In the genomic region with DNA sequence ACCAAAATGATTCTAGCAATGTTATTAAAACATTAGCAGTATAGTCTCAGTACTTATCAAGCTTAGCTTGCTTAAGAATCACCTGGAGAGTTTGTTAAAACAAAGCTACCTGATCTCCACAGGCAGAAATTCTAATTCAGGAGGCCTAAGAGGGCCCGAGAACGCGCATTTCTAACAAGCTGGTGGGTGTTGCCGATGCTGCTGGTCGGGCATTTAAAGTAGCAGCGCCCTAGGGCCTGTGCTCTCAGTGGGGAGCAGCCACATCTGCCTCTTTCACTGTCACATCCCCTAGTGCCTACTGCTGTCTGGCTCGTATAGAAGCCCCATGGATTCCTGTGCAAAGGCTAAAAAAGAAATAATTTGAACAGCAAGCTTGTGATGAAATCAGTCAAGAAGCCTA, we compare ENCODE assay signal across 15 cellular contexts.
DNase-seq lines count a peak whose midpoint lies in the region; ATAC-seq, FAIRE-seq and TF ChIP-seq lines count a peak whose summit lies in the region.
"Had no signal": no experiment of that assay in that cellular context is flagged by ENCODE, and none has a peak within 500 bp of the region (broad histone marks: within the 10 kb centered on the region; RNA-seq: fewer than 3 reads in every experiment).

No MANE protein-coding gene starts in this region.

- H3K9ac ChIP-seq in smooth muscle cell (ENCODE audit: low read depth) (no peak overlapping the region), HepG2 (ENCODE audit: insufficient read depth, low read depth, low read length) (no peak overlapping the region)

- TF ChIP-seq CTCF in esophagus muscularis mucosa (IDR thresholded peaks at IDR 0.05) (no peak), smooth muscle cell (IDR thresholded peaks at IDR 0.05; ENCODE audit: borderline replicate concordance, insufficient read depth, poor library complexity, severe bottlenecking) (no peak), HepG2 (CRISPR knock-in tag; IDR thresholded peaks at IDR 0.05) (no peak)

- no peaks in the 10 kb centered on the region for H3K79me2 ChIP-seq in smooth muscle cell (ENCODE audit: low read depth)
- no peaks in the 10 kb centered on the region for H3K79me2 ChIP-seq in HepG2 (ENCODE audit: insufficient read depth, low read length)

- in situ Hi-C loops in HepG2 (cut with HindIII; ENCODE audit: extremely low pct_ligation_motif_present, low pct_unique_long_range_greater_than_20kb), result no loop called here

- TF ChIP-seq POLR2A in esophagus muscularis mucosa (IDR thresholded peaks at IDR 0.05; ENCODE audit: low read depth) (no peak), HepG2 (IDR thresholded peaks at IDR 0.05; ENCODE audit: insufficient read depth in 1 of 2, low read depth in 2 of 2, low read length in 2 of 2) (no peak)

- H3K4me2 ChIP-seq in smooth muscle cell (no peak overlapping the region), HepG2 (ENCODE audit: low read depth, low read length) (no peak overlapping the region)

- H3K9me3 ChIP-seq in esophagus muscularis mucosa (no peaks in the 10 kb centered on the region), smooth muscle cell (replicated peaks; ENCODE audit: low read depth) (no peaks in the 10 kb centered on the region), HepG2 (ENCODE audit: low read length) (no peaks in the 10 kb centered on the region)

- H3K27me3 ChIP-seq in esophagus muscularis mucosa (peaks cover 0 to 11% (median 0%) of the 10 kb centered on the region in 4 donors), smooth muscle cell (ENCODE audit: low read depth) (no peaks in the 10 kb centered on the region), HepG2 (ENCODE audit: control insufficient read depth in 1 of 2, insufficient read depth in 2 of 2, low read length in 2 of 2) (peaks cover 2 to 24% of the 10 kb centered on the region in 2 experiments; a peak in 3 of 5 replicates)

- POLR2A ChIA-PET in HepG2 (lab: Yijun Ruan, JAX), result no interaction called here

- 87% methylated on average over 7 of the region's 7 CpGs for WGBS in esophagus muscularis mucosa
- WGBS in smooth muscle cell (ENCODE audit: low lambda C conversion rate), result 62% methylated on average over 7 of the region's 7 CpGs
- 0% methylated on average over 7 of the region's 7 CpGs for WGBS in HepG2 (ENCODE audit: low lambda C conversion rate)

- FAIRE-seq in HepG2 (lab: Jason Lieb, UNC), result no peak
- FAIRE-seq: H54 had no signal

- no peaks in the 10 kb centered on the region for H3F3A ChIP-seq in smooth muscle cell (ENCODE audit: low read depth)

- ATAC-seq in GM18870 (IDR thresholded peaks at IDR 0.05; ENCODE audit: unreplicated experiment), result no peak
- no peak for ATAC-seq in HepG2
- ATAC-seq: CD8-positive, alpha-beta T cell; HCT116 had no signal

- intact Hi-C loops in esophagus muscularis mucosa (cut with DNase I), result no loop called here
- intact Hi-C loops in HepG2 (cut with micrococcal nuclease; ENCODE audit: unreplicated experiment), result no loop called here

- H4K20me1 ChIP-seq in smooth muscle cell (ENCODE audit: low read depth), result no peaks in the 10 kb centered on the region
- no peaks in the 10 kb centered on the region for H4K20me1 ChIP-seq in HepG2 (ENCODE audit: insufficient read depth, low read length)

- H3K4me3 ChIP-seq in esophagus muscularis mucosa, result no peak overlapping the region
- H3K4me3 ChIP-seq in smooth muscle cell, result no peak overlapping the region
- no peak overlapping the region for H3K4me3 ChIP-seq in HepG2 (replicated peaks in 1 of 3; ENCODE audit: insufficient read depth in 1 of 3, low read depth in 2 of 3, low read length in 3 of 3)

- no peaks in the 10 kb centered on the region for H3K4me1 ChIP-seq in esophagus muscularis mucosa
- no peaks in the 10 kb centered on the region for H3K4me1 ChIP-seq in smooth muscle cell (ENCODE audit: low read depth)
- no peaks in the 10 kb centered on the region for H3K4me1 ChIP-seq in HepG2 (ENCODE audit: insufficient read depth, low read length)

- CTCF ChIA-PET in HepG2 (lab: Yijun Ruan, JAX; ENCODE audit: low intra/inter-chr PET ratio, low total read pairs), result no interaction called here

- TF ChIP-seq EP300 in esophagus muscularis mucosa (IDR thresholded peaks at IDR 0.05) (no peak), HepG2 (IDR thresholded peaks at IDR 0.05; ENCODE audit: low read depth in 2 of 2, low read length in 2 of 2) (no peak), HepG2 (CRISPR knock-in tag; IDR thresholded peaks at IDR 0.05; ENCODE audit: borderline replicate concordance) (no peak)

- no TSS peak for BruUV-seq in HepG2 (replicated peaks; lab: Mats Ljungman, UMichigan)

- H2AFZ ChIP-seq in smooth muscle cell (ENCODE audit: low read depth), result peak overlapping the region; percentile 57
- no peak overlapping the region for H2AFZ ChIP-seq in HepG2 (ENCODE audit: low read length)

- DNase-seq in NCI-H1417 (lab: John Stamatoyannopoulos, UW) (peak in 2 of 3 experiments; percentile 9 to 34), NCI-H1417 treated with DMSO at 0.1 percent for 48 hours (lab: John Stamatoyannopoulos, UW) (no peak), NCI-H69 (lab: John Stamatoyannopoulos, UW) (peak; percentile 74), esophagus muscularis mucosa (ENCODE audit: extremely low spot score) (peak; percentile 87), smooth muscle cell (lab: John Stamatoyannopoulos, UW; ENCODE audit: unreplicated experiment) (no peak), HepG2 (ENCODE audit: low spot score) (no peak)
- DNase-seq: CD8-positive, alpha-beta T cell; COR-L47; DMS153; DND-41; IMR-90 had no signal

- H3K36me3 ChIP-seq in esophagus muscularis mucosa, result no peaks in the 10 kb centered on the region
- H3K36me3 ChIP-seq in smooth muscle cell (ENCODE audit: low read depth), result no peaks in the 10 kb centered on the region
- no peaks in the 10 kb centered on the region for H3K36me3 ChIP-seq in HepG2 (replicated peaks in 1 of 2; ENCODE audit: control insufficient read depth in 1 of 2, insufficient read depth in 2 of 2, low read length in 2 of 2)

- H3K27ac ChIP-seq in esophagus muscularis mucosa (replicated peaks in 1 of 4), result no peak overlapping the region
- H3K27ac ChIP-seq in smooth muscle cell (ENCODE audit: low read depth), result no peak overlapping the region
- H3K27ac ChIP-seq in HepG2 (ENCODE audit: extremely low read length, insufficient read depth, low read length), result no peak overlapping the region
- H3K27ac ChIP-seq: 22Rv1 had no signal

- no peak for TF ChIP-seq RAD21 in HepG2 (CRISPR knock-in tag; IDR thresholded peaks at IDR 0.05)

TF ChIP-seq in HepG2, 621 proteins besides CTCF, POLR2A, EP300 and RAD21:
- TF ChIP-seq PAX8 (CRISPR knock-in tag; IDR thresholded peaks at IDR 0.05; ENCODE audit: borderline replicate concordance) (no peak), ZNF772 (CRISPR knock-in tag; IDR thresholded peaks at IDR 0.05) (no peak)

Comparison
In these comparisons a context has a peak if more than half of its experiments do, and no peak if none do; other contexts are left out.
1. DNase-seq: peak in NCI-H1417 (2 of 3), NCI-H69 (single experiment) and esophagus muscularis mucosa (single experiment); none in NCI-H1417 treated with DMSO at 0.1 percent for 48 hours (single experiment), smooth muscle cell (single experiment) and HepG2 (single experiment).